24 cellular contexts compared by ENCODE assay signal in the genomic region with DNA sequence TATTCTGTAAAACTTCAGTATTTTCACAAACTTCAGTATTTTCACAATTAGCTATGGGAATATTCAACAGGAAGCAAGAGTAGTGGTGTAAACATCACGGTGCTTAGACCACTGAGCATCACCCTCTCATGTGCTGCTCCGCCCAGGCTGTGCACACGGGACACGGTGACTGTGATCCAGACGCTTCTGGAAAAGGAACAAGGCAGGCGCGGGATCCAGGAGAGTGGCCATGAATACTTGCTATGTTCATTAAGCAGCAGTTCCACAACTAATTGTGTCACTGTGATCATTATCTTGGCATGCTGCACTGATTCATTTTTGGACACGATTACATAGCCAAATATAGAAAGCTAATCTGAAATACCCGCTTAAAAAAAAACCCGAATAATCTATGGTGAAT. TPM values are rescaled to one million over a fixed set of nuclear protein-coding genes. Genes with fewer than 3 reads are reported as not detected.
A peak's percentile ranks its signal among the peaks of the same experiment; 100 is the strongest.
DNase-seq lines count a peak whose midpoint lies in the region; ATAC-seq and TF ChIP-seq lines count a peak whose summit lies in the region.
"Had no signal": no experiment of that assay in that cellular context is flagged by ENCODE, and none has a peak within 500 bp of the region (broad histone marks: within the 10 kb centered on the region; RNA-seq: fewer than 3 reads in every experiment).

No MANE protein-coding gene starts in this region.

- TF ChIP-seq CTCF in coronary artery (IDR thresholded peaks at IDR 0.05) (no peak), osteoblast (IDR thresholded peaks at IDR 0.05; ENCODE audit: extremely low read depth, low read depth, low read length) (no peak), natural killer cell (IDR thresholded peaks at IDR 0.05) (no peak)

- H3K4me2 ChIP-seq in osteoblast (ENCODE audit: insufficient read depth, low read length) (peak overlapping the region; percentile 42), neuronal stem cell (ENCODE audit: insufficient read depth, low read length, poor library complexity, severe bottlenecking) (no peak overlapping the region)
- H3K4me2 ChIP-seq: GM23338, PC-9 had no signal

- no peak overlapping the region for H2AK5ac ChIP-seq in neuronal stem cell (ENCODE audit: low read depth, low read length)

- intact Hi-C loops in natural killer cell (cut with micrococcal nuclease): no loop called here

- H3K36me3 Mint-ChIP-seq in natural killer cell: no peaks in the 10 kb centered on the region

- peak overlapping the region; percentile 35 for H2AFZ ChIP-seq in osteoblast (ENCODE audit: low read length)
- H2AFZ ChIP-seq in neuronal stem cell (ENCODE audit: low read length): no peak overlapping the region
- H2AFZ ChIP-seq: GM23338, PC-9 had no signal

- ATAC-seq in natural killer cell: no peak
- ATAC-seq: GM23338 had no signal

- no peak overlapping the region for H3K18ac ChIP-seq in neuronal stem cell (ENCODE audit: low read length)

- H2BK120ac ChIP-seq in neuronal stem cell (ENCODE audit: low read depth, low read length): no peak overlapping the region

- H3K27me3 Mint-ChIP-seq in natural killer cell (ENCODE audit: low read depth in 2 of 2): no peaks in the 10 kb centered on the region

- no peak overlapping the region for H3K4ac ChIP-seq in neuronal stem cell (ENCODE audit: low read length)

- H2BK12ac ChIP-seq in neuronal stem cell (ENCODE audit: low read length): no peak overlapping the region

- no peaks in the 10 kb centered on the region for H3K79me1 ChIP-seq in neuronal stem cell (ENCODE audit: low read depth, low read length)

- H3K14ac ChIP-seq in neuronal stem cell (ENCODE audit: low read length): no peak overlapping the region

- H3K9me3 ChIP-seq in osteoblast (ENCODE audit: low read depth, low read length) (no peaks in the 10 kb centered on the region), neuronal stem cell (replicated peaks in 1 of 2; ENCODE audit: control insufficient read depth in 2 of 2, insufficient read depth in 1 of 2, low read depth in 1 of 2, low read length in 2 of 2) (no peaks in the 10 kb centered on the region)
- H3K9me3 ChIP-seq: HAP-1 had no signal

- H4K91ac ChIP-seq in neuronal stem cell (ENCODE audit: low read depth, low read length, poor library complexity): no peak overlapping the region

- H3K4me3 ChIP-seq in coronary artery (peak overlapping the region; percentile 19), osteoblast (ENCODE audit: insufficient read depth, low read length) (no peak overlapping the region), neuronal stem cell (ENCODE audit: low read length in 2 of 2) (no peak overlapping the region)
- H3K4me3 ChIP-seq: GM23338, HAP-1, PC-9, SK-N-MC had no signal

- peak; percentile 25 for DNase-seq in G401 (ENCODE audit: low spot score)
- DNase-seq in coronary artery (ENCODE audit: low spot score): no peak
- DNase-seq in osteoblast (ENCODE audit: insufficient read length, low spot score, missing footprints): no peak
- DNase-seq in NCI-H1930 (lab: John Stamatoyannopoulos, UW): no peak
- DNase-seq in activated CD4-positive, alpha-beta T cell treated with anti-CD3 and anti-CD28 coated beads for 4 hours: no peak
- no peak for DNase-seq in neuronal stem cell (ENCODE audit: low spot score)
- no peak for DNase-seq in natural killer cell
- DNase-seq: ACHN, AML-193, DMS53, GF-D8, KG1, NCI-H1092 treated with DMSO at 0.1 percent for 48 hours, NCI-H1436 treated with DMSO at 0.1 percent for 48 hours, NCI-H2029, NCI-H226, NCI-H510A treated with DMSO at 0.1 percent for 48 hours, NCI-H748 treated with DMSO at 0.1 percent for 48 hours, PC-9, RPMI8226, SHP77 had no signal

- H2BK15ac ChIP-seq in neuronal stem cell (ENCODE audit: low read length): no peak overlapping the region

- no peak overlapping the region for H3K4me3 Mint-ChIP-seq in natural killer cell
- H3K4me3 Mint-ChIP-seq: GM23338 had no signal

- H3K79me2 ChIP-seq in osteoblast (ENCODE audit: insufficient read depth, low read length): no peaks in the 10 kb centered on the region

- H3K27ac ChIP-seq in coronary artery (no peak overlapping the region), osteoblast (ENCODE audit: low read depth, low read length) (no peak overlapping the region), neuronal stem cell (replicated peaks; ENCODE audit: low read length) (no peak overlapping the region)
- H3K27ac ChIP-seq: PC-9, SK-N-MC had no signal

- no peak overlapping the region for H4K8ac ChIP-seq in neuronal stem cell (ENCODE audit: low read depth, low read length)

- in situ Hi-C loops in G401 (cut with HindIII; ENCODE audit: low sequenced_read_pairs): no loop called here

- peaks cover 4 to 6% of the 10 kb centered on the region in 2 donors for H3K9me3 Mint-ChIP-seq in natural killer cell
- H3K9me3 Mint-ChIP-seq: GM23338 had no signal

- WGBS in neuronal stem cell (ENCODE audit: extremely low coverage in 2 of 2, insufficient read length in 2 of 2, insufficient replicate concordance in 1 of 2), 2 donors: no CpG with 5 or more reads among the region's 10 CpGs

- no peak overlapping the region for H3K27ac Mint-ChIP-seq in natural killer cell
- H3K27ac Mint-ChIP-seq: GM23338 had no signal

- H3K4me1 ChIP-seq in osteoblast (ENCODE audit: insufficient read depth, low read length): peaks cover 5% of the 10 kb centered on the region
- H3K4me1 ChIP-seq in neuronal stem cell (ENCODE audit: control insufficient read depth in 2 of 2, insufficient read depth in 1 of 2, low read depth in 1 of 2, low read length in 2 of 2): no peaks in the 10 kb centered on the region
- H3K4me1 ChIP-seq: HAP-1 had no signal

- H3K4me1 Mint-ChIP-seq in natural killer cell: no peaks in the 10 kb centered on the region
- H3K4me1 Mint-ChIP-seq: GM23338 had no signal

- H4K20me1 ChIP-seq in osteoblast (ENCODE audit: insufficient read depth, low read length): no peaks in the 10 kb centered on the region

- H3K27me3 ChIP-seq in osteoblast (ENCODE audit: insufficient read depth, low read length) (no peaks in the 10 kb centered on the region), neuronal stem cell (ENCODE audit: control insufficient read depth in 3 of 3, insufficient read depth in 3 of 3, low read depth in 1 of 3, low read length in 3 of 3) (no peaks in the 10 kb centered on the region)

- no peak overlapping the region for H3K23ac ChIP-seq in neuronal stem cell (ENCODE audit: low read depth, low read length, poor library complexity)

- H3K36me3 ChIP-seq in osteoblast (ENCODE audit: insufficient read depth, low read length) (no peaks in the 10 kb centered on the region), neuronal stem cell (replicated peaks in 1 of 2; ENCODE audit: control insufficient read depth in 2 of 2, insufficient read depth in 2 of 2, low read length in 2 of 2) (no peaks in the 10 kb centered on the region)
- H3K36me3 ChIP-seq: HAP-1 had no signal

- no peak overlapping the region for H2BK5ac ChIP-seq in neuronal stem cell (ENCODE audit: low read length)

- H3K9ac ChIP-seq in neuronal stem cell (ENCODE audit: low read depth, low read length, poor library complexity): no peak overlapping the region

RNA-seq across cellular contexts. Expression of gene FAT1, which starts 19.6 kb away (rescaled TPM):
- 13.6 and 49.5 TPM in 2 replicates for total RNA-seq in G401 (2014; rRNA removed; shearing (Covaris generic))
- total RNA-seq in osteoblast: 474 and 522 TPM in 2 replicates
- polyA plus RNA-seq in neuronal stem cell (2013, experiment 1 of 2): 52.9 TPM
- 54.3 TPM for polyA plus RNA-seq in neuronal stem cell (2013, experiment 2 of 2)
- not detected for total RNA-seq in natural killer cell

Comparison
In these comparisons a context has a peak if more than half of its experiments do, and no peak if none do; other contexts are left out.
1. RNA of gene FAT1, which starts 19.6 kb away (total RNA-seq): 474 to 522 TPM in osteoblast and 13.6 to 49.5 TPM in G401; not detected in natural killer cell; every median in the first group is over 10 times any median in the second.